12 cellular contexts compared by ENCODE assay signal in the genomic region with DNA sequence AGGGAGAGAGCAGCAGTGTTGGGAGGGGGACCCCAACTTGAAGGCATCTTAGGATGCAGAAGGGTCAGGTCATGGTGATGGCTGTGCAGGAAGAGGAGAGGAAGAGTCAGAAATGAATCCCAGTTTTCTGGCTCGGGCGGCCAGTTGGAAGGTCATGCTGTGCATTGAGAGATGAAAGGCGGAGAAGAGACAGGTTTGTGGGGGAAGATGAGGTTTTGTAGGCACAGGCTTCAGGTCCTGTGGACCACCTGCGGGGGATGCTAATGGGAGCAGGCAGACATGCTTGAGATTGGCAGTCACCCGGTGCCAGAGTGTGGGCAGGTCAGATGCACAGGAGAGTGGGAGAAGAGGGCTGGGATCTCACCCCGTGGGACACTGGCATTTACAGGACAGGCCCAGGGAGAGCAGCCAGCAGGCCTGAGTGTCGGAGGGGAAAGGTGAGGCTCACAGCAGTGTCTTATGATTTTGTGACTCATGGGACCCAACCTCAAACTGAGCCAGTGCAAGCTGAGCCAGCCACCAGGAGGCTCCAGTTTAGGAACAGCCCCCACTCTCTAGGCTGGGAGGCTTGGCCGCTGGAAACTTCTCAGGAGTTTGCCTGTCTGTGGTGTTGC. TPM values are rescaled to one million over a fixed set of nuclear protein-coding genes. Genes with fewer than 3 reads are reported as not detected.
DNase-seq lines count a peak whose midpoint lies in the region; ATAC-seq and TF ChIP-seq lines count a peak whose summit lies in the region.
"Had no signal": no experiment of that assay in that cellular context is flagged by ENCODE, and none has a peak within 500 bp of the region (broad histone marks: within the 10 kb centered on the region; RNA-seq: fewer than 3 reads in every experiment).

No MANE protein-coding gene starts in this region.

- H2AFZ ChIP-seq in neuronal stem cell (ENCODE audit: low read length) = no peak overlapping the region

- DNase-seq in GM06990 (ENCODE audit: extremely low read depth, insufficient read length) (no peak), Panc1 (ENCODE audit: low read depth, low spot score) (no peak), fibroblast of mammary gland (ENCODE audit: low read depth) (peak; percentile 62), neuronal stem cell (ENCODE audit: low spot score) (no peak), colonic mucosa (no peak), NCI-H1417 treated with DMSO at 0.1 percent for 48 hours (lab: John Stamatoyannopoulos, UW) (no peak)
- DNase-seq: activated CD8-positive, alpha-beta memory T cell treated with anti-CD3 and anti-CD28 coated beads for 24 hours; Calu3; HCEC 1CT; KBM-7; natural killer cell had no signal

- H3K18ac ChIP-seq in neuronal stem cell (ENCODE audit: low read length) = no peak overlapping the region

- no CpG with 5 or more reads among the region's 8 CpGs for WGBS in neuronal stem cell (ENCODE audit: extremely low coverage in 2 of 2, insufficient read length in 2 of 2, insufficient replicate concordance in 1 of 2), 2 donors

- POLR2A ChIA-PET in Panc1 (lab: Charles Lee) = no interaction called here

- intact Hi-C loops in Panc1 (cut with micrococcal nuclease; ENCODE audit: unreplicated experiment) (no loop called here), colonic mucosa (cut with DNase I) (no loop called here)

- no peak overlapping the region for H2BK15ac ChIP-seq in neuronal stem cell (ENCODE audit: low read length)

- H4K8ac ChIP-seq in neuronal stem cell (ENCODE audit: low read depth, low read length) = no peak overlapping the region

- H2AK5ac ChIP-seq in neuronal stem cell (ENCODE audit: low read depth, low read length) = no peak overlapping the region

- no peak overlapping the region for H4K91ac ChIP-seq in neuronal stem cell (ENCODE audit: low read depth, low read length, poor library complexity)

- H3K23ac ChIP-seq in neuronal stem cell (ENCODE audit: low read depth, low read length, poor library complexity) = peak overlapping the region; percentile 86

- CTCF ChIA-PET in Panc1 (lab: Charles Lee) = no interaction called here

- no peak overlapping the region for H2BK5ac ChIP-seq in neuronal stem cell (ENCODE audit: low read length)

- no peak overlapping the region for H3K4me2 ChIP-seq in neuronal stem cell (ENCODE audit: insufficient read depth, low read length, poor library complexity, severe bottlenecking)

- in situ Hi-C loops in Panc1 (cut with HindIII; ENCODE audit: low pct_unique_long_range_greater_than_20kb, low sequenced_read_pairs) = no loop called here

- H3K36me3 ChIP-seq in GM06990 (ENCODE audit: control insufficient read depth, insufficient read depth, low read length) = no peaks in the 10 kb centered on the region
- H3K36me3 ChIP-seq in Panc1 (ENCODE audit: control insufficient read depth, insufficient read depth, low read length) = no peaks in the 10 kb centered on the region
- no peaks in the 10 kb centered on the region for H3K36me3 ChIP-seq in neuronal stem cell (replicated peaks in 1 of 2; ENCODE audit: control insufficient read depth in 2 of 2, insufficient read depth in 2 of 2, low read length in 2 of 2)
- H3K36me3 ChIP-seq in colonic mucosa = no peaks in the 10 kb centered on the region

- peak; percentile 48; the same call in 1 of the 2 replicates for ATAC-seq in Panc1
- no peak for ATAC-seq in HG03159 (IDR thresholded peaks at IDR 0.05; ENCODE audit: unreplicated experiment)

- H3K9me3 ChIP-seq in Panc1 (ENCODE audit: control insufficient read depth, insufficient read depth, low read depth, low read length) = no peaks in the 10 kb centered on the region
- no peaks in the 10 kb centered on the region for H3K9me3 ChIP-seq in neuronal stem cell (replicated peaks in 1 of 2; ENCODE audit: control insufficient read depth in 2 of 2, insufficient read depth in 1 of 2, low read depth in 1 of 2, low read length in 2 of 2)
- H3K9me3 ChIP-seq in colonic mucosa = no peaks in the 10 kb centered on the region

- H3K4me1 ChIP-seq in Panc1 (ENCODE audit: control insufficient read depth, insufficient read depth, low read length) = peaks cover 7% of the 10 kb centered on the region; the same call in 1 of the 2 replicates
- H3K4me1 ChIP-seq in neuronal stem cell (ENCODE audit: control insufficient read depth in 2 of 2, insufficient read depth in 1 of 2, low read depth in 1 of 2, low read length in 2 of 2) = peaks cover 0 to 8% of the 10 kb centered on the region in 2 donors
- peaks cover 4% of the 10 kb centered on the region for H3K4me1 ChIP-seq in colonic mucosa

- H3K27me3 ChIP-seq in GM06990 (replicated peaks; ENCODE audit: control insufficient read depth, insufficient read depth, low read length) (no peaks in the 10 kb centered on the region; the same call in 1 of the 2 replicates), Panc1 (ENCODE audit: control insufficient read depth, insufficient read depth, low read length) (no peaks in the 10 kb centered on the region), neuronal stem cell (ENCODE audit: control insufficient read depth in 3 of 3, insufficient read depth in 3 of 3, low read depth in 1 of 3, low read length in 3 of 3) (no peaks in the 10 kb centered on the region), colonic mucosa (no peaks in the 10 kb centered on the region)

- peak overlapping the region; percentile 23 for H3K14ac ChIP-seq in neuronal stem cell (ENCODE audit: low read length)

- no TSS peak for BruUV-seq in Panc1 (replicated peaks; lab: Mats Ljungman, UMichigan)

- H3K79me1 ChIP-seq in neuronal stem cell (ENCODE audit: low read depth, low read length) = no peaks in the 10 kb centered on the region

- no peak overlapping the region for H2BK12ac ChIP-seq in neuronal stem cell (ENCODE audit: low read length)

- H3K4me3 ChIP-seq in GM06990 (replicated peaks; ENCODE audit: low read depth, low read length) (no peak overlapping the region), Panc1 (ENCODE audit: low read depth in 2 of 2, low read length in 2 of 2) (no peak overlapping the region), fibroblast of mammary gland (ENCODE audit: control insufficient read depth, low read depth, low read length) (no peak overlapping the region), neuronal stem cell (ENCODE audit: low read length in 2 of 2) (no peak overlapping the region), colonic mucosa (no peak overlapping the region)

- H3K27ac ChIP-seq in Panc1 (ENCODE audit: low read length) (no peak overlapping the region), neuronal stem cell (replicated peaks; ENCODE audit: low read length) (no peak overlapping the region), colonic mucosa (no peak overlapping the region)

- peak; percentile 14 for TF ChIP-seq CTCF in GM06990 (IDR thresholded peaks at IDR 0.05; ENCODE audit: insufficient read depth, low read length, poor library complexity, severe bottlenecking)
- no peak for TF ChIP-seq CTCF in Panc1 (IDR thresholded peaks at IDR 0.05)
- peak; percentile 32 for TF ChIP-seq CTCF in fibroblast of mammary gland (conservative IDR thresholded peaks at IDR 0.05; ENCODE audit: control insufficient read depth, insufficient read depth, low read depth, low read length)
- TF ChIP-seq CTCF in colonic mucosa (IDR thresholded peaks at IDR 0.05) = no peak

- H3K9ac ChIP-seq in neuronal stem cell (ENCODE audit: low read depth, low read length, poor library complexity) (peak overlapping the region; percentile 68), colonic mucosa (ENCODE audit: low read depth in 2 of 2, low read length in 2 of 2) (no peak overlapping the region)

- H3K4ac ChIP-seq in neuronal stem cell (ENCODE audit: low read length) = no peak overlapping the region

- H2BK120ac ChIP-seq in neuronal stem cell (ENCODE audit: low read depth, low read length) = no peak overlapping the region

RNA-seq across cellular contexts. Expression of a gene that starts 17.5 kb away (rescaled TPM):
- 67.5 TPM for total RNA-seq in Panc1 (2021; ENCODE audit: unreplicated experiment)
- 62.5 TPM for polyA plus RNA-seq in Panc1 (2012; ENCODE audit: insufficient read length)
- polyA plus RNA-seq in neuronal stem cell (2013, experiment 1 of 2) = 33.7 TPM
- polyA plus RNA-seq in neuronal stem cell (2013, experiment 2 of 2) = 32.9 TPM
- 10 to 100 TPM in 1 of 2 donors, 1 to 10 TPM in 1; 8.2 to 15.8 TPM for total RNA-seq in colonic mucosa

Comparison
In these comparisons a context has a peak if more than half of its experiments do, and no peak if none do; other contexts are left out.
1. CTCF ChIP-seq: peak in GM06990 (single experiment) and fibroblast of mammary gland (single experiment); none in Panc1 (single experiment) and colonic mucosa (single experiment).